In genomic region chr20:34875657-34876160, GRCh38 we compare ENCODE assay signal across 8 cellular contexts. TPM values are rescaled to one million over a fixed set of nuclear protein-coding genes. Genes with fewer than 3 reads are reported as not detected.
DNase-seq lines count a peak whose midpoint lies in the region; ATAC-seq, FAIRE-seq and TF ChIP-seq lines count a peak whose summit lies in the region.

No MANE protein-coding gene starts in this region.

- 44% methylated on average over 6 of the region's 10 CpGs for WGBS in GM12878 (ENCODE audit: insufficient coverage, insufficient replicate concordance, low lambda C conversion rate, missing lambda C conversion rate)

- H3K4me2 ChIP-seq in GM12878 (ENCODE audit: control insufficient read depth, insufficient read depth) = peak overlapping the region; percentile 36

- H3K9me3 ChIP-seq in AG04450 (ENCODE audit: control insufficient read depth, insufficient read depth, low read length) (no peaks in the 10 kb centered on the region), GM12878 (replicated peaks; ENCODE audit: control insufficient read depth, insufficient read depth, low read length) (no peaks in the 10 kb centered on the region), mucosa of descending colon (no peaks in the 10 kb centered on the region)

- in situ Hi-C loops in GM12878 (cut with MboI) = no loop called here

- H4K20me1 ChIP-seq in GM12878 (ENCODE audit: control insufficient read depth, insufficient read depth) = no peaks in the 10 kb centered on the region

- RAD21 ChIA-PET in GM12878 (lab: Charles Lee; ENCODE audit: unreplicated experiment) = interaction anchor here (1.1 to 7.1 kb wide), 7 partner anchors 25 to 215 kb away, joined by 3 to 71 read pairs (median 4); partner anchors contain the start of genes GSS and MYH7B

- no peak for TF ChIP-seq POLR2A in GM12878 (IDR thresholded peaks at IDR 0.05; ENCODE audit: low read depth, low read length)

- no peaks in the 10 kb centered on the region for H3K36me3 ChIP-seq in GM12878 (ENCODE audit: control insufficient read depth in 2 of 2, insufficient read depth in 2 of 2, low read length in 1 of 2)
- no peaks in the 10 kb centered on the region for H3K36me3 ChIP-seq in mucosa of descending colon (ENCODE audit: low read depth)

- SMC1A ChIA-PET in GM12878 (lab: Charles Lee; ENCODE audit: uncharacterized antibody, unreplicated experiment) = interaction anchor here (1.0 to 3.3 kb wide), 9 partner anchors 14 to 269 kb away, joined by 3 to 16 read pairs (median 7); partner anchors contain the start of genes GSS and MYH7B

- TF ChIP-seq CTCF in AG04450 (IDR thresholded peaks at IDR 0.05; ENCODE audit: low read depth, low read length) (0 out of 2 replicates have a peak, but pooled peaks have one; percentile 5), GM12878 (IDR thresholded peaks at IDR 0.05 in 2 of 3, conservative IDR thresholded peaks at IDR 0.05 in 1 of 3; ENCODE audit: control insufficient read depth in 2 of 3, extremely low read depth in 1 of 3, insufficient read depth in 1 of 3, low read depth in 3 of 3, low read length in 3 of 3) (peak in 1 of 3 experiments; percentile 26; a peak in 2 of 6 replicates), mucosa of descending colon (IDR thresholded peaks at IDR 0.05) (peak; percentile 16)

- POLR2A ChIA-PET in AG04450 (lab: Yijun Ruan, JAX) = interaction anchor here (0.6 to 1.6 kb wide), 5 partner anchors 15 to 80 kb away, joined by 3 to 13 read pairs (median 5); partner anchors contain the start of genes GSS and MYH7B
- POLR2A ChIA-PET in GM12878 (lab: Charles Lee) = interaction anchor here (0.9 to 2.2 kb wide), 5 partner anchors 17 to 272 kb away, joined by 3 to 7 read pairs (median 6); partner anchors contain the start of genes EDEM2, GSS and MYH7B

- CTCF ChIA-PET in AG04450 (lab: Charles Lee) (interaction anchor here (1.0 to 6.1 kb wide), 10 partner anchors 54 to 332 kb away, joined by 3 to 57 read pairs (median 4); partner anchors contain the start of genes GSS and MYH7B), GM12878 (lab: Yijun Ruan, JAX) (interaction anchor here (0.8 to 7.5 kb wide), 24 partner anchors 11 to 334 kb away, joined by 3 to 99 read pairs (median 4); partner anchors contain the start of genes EDEM2, GSS and MYH7B)

- intact Hi-C loops in GM12878 (cut with micrococcal nuclease; ENCODE audit: unreplicated experiment) (loop anchor here (1.0 to 10.0 kb wide), 2 partner anchors 80 to 219 kb away; partner anchors contain the start of genes GSS, MYH7B and TRPC4AP), mucosa of descending colon (cut with DNase I, micrococcal nuclease) (loop anchor here in 1 of 2 donors (2.0 kb wide), 1 partner anchor 79 kb away; the partner anchor contains the start of genes GSS and MYH7B)

- H3K27ac ChIP-seq in AG04450 (ENCODE audit: low read depth, low read length) = no peak overlapping the region
- no peak overlapping the region for H3K27ac ChIP-seq in GM12878 (ENCODE audit: control insufficient read depth, insufficient read depth)

- TF ChIP-seq RAD21 in GM12878 (IDR thresholded peaks at IDR 0.05; ENCODE audit: insufficient read depth, low read depth, low read length) = no peak

- BruUV-seq in GM12878 (replicated peaks; lab: Mats Ljungman, UMichigan) = no TSS peak

- peak overlapping the region; percentile 77 for H3K4me3 ChIP-seq in AG04450 (ENCODE audit: low read depth, low read length)
- peak overlapping the region; percentile 56; the same call in 1 of the 2 replicates for H3K4me3 ChIP-seq in GM12878
- H3K4me3 ChIP-seq in mucosa of descending colon = peak overlapping the region; percentile 61

- H2AFZ ChIP-seq in GM12878 (ENCODE audit: control insufficient read depth, low read depth, low read length) = peak overlapping the region; percentile 76

- H3K4me1 ChIP-seq in GM12878 (ENCODE audit: control insufficient read depth, insufficient read depth, low read length) = peaks cover 17% of the 10 kb centered on the region
- peaks cover 37% of the 10 kb centered on the region for H3K4me1 ChIP-seq in mucosa of descending colon (ENCODE audit: low read depth)

- H3K27me3 ChIP-seq in AG04450 (ENCODE audit: control insufficient read depth, insufficient read depth, low read length) (no peaks in the 10 kb centered on the region), GM12878 (replicated peaks in 1 of 2; ENCODE audit: control insufficient read depth in 2 of 2, insufficient read depth in 2 of 2, low read length in 1 of 2) (no peaks in the 10 kb centered on the region; a peak in 1 of 4 replicates)

- no peak for DNase-seq in AG04450 (ENCODE audit: low read depth, low spot score)
- no peak for DNase-seq in GM12878 (ENCODE audit: low read depth, low spot score)
- no peak for DNase-seq in mucosa of descending colon
- DNase-seq in GM19239 (ENCODE audit: insufficient read length, low spot score) = no peak
- DNase-seq in NCI-H82 (lab: John Stamatoyannopoulos, UW) = no peak
- DNase-seq in dermis blood vessel endothelial cell = no peak
- no peak for DNase-seq in NCI-H1092 (lab: John Stamatoyannopoulos, UW)

- H3K79me2 ChIP-seq in GM12878 (ENCODE audit: control insufficient read depth, insufficient read depth, low read length) = no peaks in the 10 kb centered on the region

- peak; percentile 22 for ATAC-seq in HG02938 (IDR thresholded peaks at IDR 0.05; ENCODE audit: unreplicated experiment)
- no peak for ATAC-seq in GM12878
- no peak for ATAC-seq in mucosa of descending colon

- no peak overlapping the region for H3K9ac ChIP-seq in GM12878 (ENCODE audit: control insufficient read depth, insufficient read depth, low read length)

- no peak for TF ChIP-seq EP300 in GM12878 (IDR thresholded peaks at IDR 0.05; ENCODE audit: borderline replicate concordance in 1 of 2, control insufficient read depth in 1 of 2, low read depth in 2 of 2, low read length in 2 of 2)

- FAIRE-seq in GM12878 (lab: Jason Lieb, UNC) (peak; percentile 7), GM19239 (lab: Jason Lieb, UNC) (no peak)

RNA-seq across cellular contexts. Expression of gene ACSS2, which starts 0.7 kb away (rescaled TPM):
- polyA plus RNA-seq in AG04450 (2011; rRNA removed) (37.3 and 43.6 TPM in 2 replicates), GM12878 (2011; rRNA removed) (2.8 and 3.1 TPM in 2 replicates), GM12878 (2014; fragmentation: Illumina TruSeq; extraction: Trizol) (28.6 and 34.0 TPM in 2 replicates), GM12878 (2014; fragmentation: Nextera tagmentation; extraction: Ambion mirVana) (10 to 100 TPM; 11.1 to 15.9 TPM), GM12878 (2014; rRNA removed) (32.4 and 37.2 TPM in 2 replicates), GM12878 (2016; fragmentation: Nextera tagmentation; extraction: Ambion mirVana) (10 to 100 TPM; 19.2 to 22.9 TPM)
- polyA minus RNA-seq in AG04450 (2011; rRNA and poly(A)+ RNA removed) = 85.1 and 99.8 TPM in 2 replicates
- 13.2 and 19.2 TPM in 2 replicates for total RNA-seq in GM12878 (2013; cell fraction: nucleolus; rRNA removed)
- total RNA-seq in GM12878 (2014; rRNA removed) (31.4 and 34.2 TPM in 2 replicates), GM12878 (2014; rRNA removed; fragmentation: Illumina TruSeq; extraction: Trizol) (25.4 and 26.0 TPM in 2 replicates), GM12878 (2021) (28.1 and 36.5 TPM in 2 replicates), mucosa of descending colon (100 to 1,000 TPM; 191 to 479 (median 302) TPM), dermis blood vessel endothelial cell (72.3 and 102 TPM in 2 replicates)
- polyA plus RNA-seq in GM12878 (2011; ENCODE audit: low read depth) = 15.4 TPM
- 1.9 and 2.3 TPM in 2 replicates for polyA plus RNA-seq in GM12878 (2011; cell fraction: cytosol; rRNA removed)
- polyA plus RNA-seq in GM12878 (2011; cell fraction: nucleus; rRNA removed) = 3.4 and 6.6 TPM in 2 replicates
- polyA plus RNA-seq in GM12878 (2012) = 14.9 and 18.0 TPM in 2 replicates
- polyA minus RNA-seq in GM12878 (2011; rRNA and poly(A)+ RNA removed) = 3.6 and 5.4 TPM in 2 replicates
- polyA minus RNA-seq in GM12878 (2011; cell fraction: cytosol; rRNA and poly(A)+ RNA removed) = 2.9 and 3.4 TPM in 2 replicates
- polyA minus RNA-seq in GM12878 (2011; cell fraction: nucleus; rRNA and poly(A)+ RNA removed) = 1.6 and 3.1 TPM in 2 replicates

RNA-seq across cellular contexts. Expression of gene GGT7, which starts 3.1 kb away (rescaled TPM):
- polyA plus RNA-seq in AG04450 (2011; rRNA removed) (12.1 and 16.2 TPM in 2 replicates), GM12878 (2011; rRNA removed) (0.10 and 0.53 TPM in 2 replicates), GM12878 (2014; fragmentation: Illumina TruSeq; extraction: Trizol) (1.9 and 5.6 TPM in 2 replicates), GM12878 (2014; fragmentation: Nextera tagmentation; extraction: Ambion mirVana) (under 1 TPM; 0.02 to 0.18 TPM), GM12878 (2014; rRNA removed) (14.7 and 16.7 TPM in 2 replicates), GM12878 (2016; fragmentation: Nextera tagmentation; extraction: Ambion mirVana) (1 to 10 TPM; 5.0 to 7.5 TPM)
- 12.0 and 18.7 TPM in 2 replicates for polyA minus RNA-seq in AG04450 (2011; rRNA and poly(A)+ RNA removed)
- total RNA-seq in GM12878 (2013; cell fraction: nucleolus; rRNA removed) = 7.4 and 8.8 TPM in 2 replicates
- total RNA-seq in GM12878 (2014; rRNA removed) (4.5 and 6.7 TPM in 2 replicates), GM12878 (2014; rRNA removed; fragmentation: Illumina TruSeq; extraction: Trizol) (2.2 and 2.5 TPM in 2 replicates), GM12878 (2021) (12.0 and 14.1 TPM in 2 replicates), mucosa of descending colon (10 to 100 TPM; 14.4 to 24.6 (median 20.3) TPM), dermis blood vessel endothelial cell (4.4 and 7.3 TPM in 2 replicates)
- 4.5 TPM for polyA plus RNA-seq in GM12878 (2011; ENCODE audit: low read depth)
- polyA plus RNA-seq in GM12878 (2011; cell fraction: cytosol; rRNA removed) = 0.49 and 0.62 TPM in 2 replicates
- 2.9 and 3.8 TPM in 2 replicates for polyA plus RNA-seq in GM12878 (2011; cell fraction: nucleus; rRNA removed)
- 9.2 and 13.3 TPM in 2 replicates for polyA plus RNA-seq in GM12878 (2012)
- polyA minus RNA-seq in GM12878 (2011; rRNA and poly(A)+ RNA removed) = 0.22 and 1.2 TPM in 2 replicates
- not detected in 2 replicates for polyA minus RNA-seq in GM12878 (2011; cell fraction: cytosol; rRNA and poly(A)+ RNA removed)
- 1.1 and 1.2 TPM in 2 replicates for polyA minus RNA-seq in GM12878 (2011; cell fraction: nucleus; rRNA and poly(A)+ RNA removed)

RNA-seq across cellular contexts. Expression of gene NCOA6, which starts 50.3 kb away (rescaled TPM):
- polyA plus RNA-seq in AG04450 (2011; rRNA removed) (15.5 and 15.6 TPM in 2 replicates), GM12878 (2011; rRNA removed) (9.0 and 11.4 TPM in 2 replicates), GM12878 (2014; fragmentation: Illumina TruSeq; extraction: Trizol) (20.6 and 24.8 TPM in 2 replicates), GM12878 (2014; fragmentation: Nextera tagmentation; extraction: Ambion mirVana) (10 to 100 TPM in 1 of 2 experiments, 1 to 10 TPM in 1; 8.1 to 14.3 TPM), GM12878 (2014; rRNA removed) (11.6 and 14.3 TPM in 2 replicates), GM12878 (2016; fragmentation: Nextera tagmentation; extraction: Ambion mirVana) (10 to 100 TPM; 13.6 to 14.1 TPM)
- 26.4 and 27.1 TPM in 2 replicates for polyA minus RNA-seq in AG04450 (2011; rRNA and poly(A)+ RNA removed)
- 34.6 and 35.4 TPM in 2 replicates for total RNA-seq in GM12878 (2013; cell fraction: nucleolus; rRNA removed)
- total RNA-seq in GM12878 (2014; rRNA removed) (6.1 TPM in 2 replicates), GM12878 (2014; rRNA removed; fragmentation: Illumina TruSeq; extraction: Trizol) (5.9 and 6.6 TPM in 2 replicates), GM12878 (2021) (18.6 and 18.7 TPM in 2 replicates), mucosa of descending colon (10 to 100 TPM; 37.8 to 47.5 (median 44.3) TPM), dermis blood vessel endothelial cell (6.8 and 7.8 TPM in 2 replicates)
- 6.3 TPM for polyA plus RNA-seq in GM12878 (2011; ENCODE audit: low read depth)
- polyA plus RNA-seq in GM12878 (2011; cell fraction: cytosol; rRNA removed) = 10.5 and 12.0 TPM in 2 replicates
- polyA plus RNA-seq in GM12878 (2011; cell fraction: nucleus; rRNA removed) = 11.1 and 13.2 TPM in 2 replicates
- 12.4 and 14.0 TPM in 2 replicates for polyA plus RNA-seq in GM12878 (2012)
- polyA minus RNA-seq in GM12878 (2011; rRNA and poly(A)+ RNA removed) = 15.9 and 17.9 TPM in 2 replicates
- 12.5 and 12.8 TPM in 2 replicates for polyA minus RNA-seq in GM12878 (2011; cell fraction: cytosol; rRNA and poly(A)+ RNA removed)
- 8.0 and 18.2 TPM in 2 replicates for polyA minus RNA-seq in GM12878 (2011; cell fraction: nucleus; rRNA and poly(A)+ RNA removed)
